1 cellular context compared by ENCODE assay signal in genomic region chr3:195870442-195870841, GRCh38.
TF ChIP-seq lines count a peak whose summit lies in the region.

No MANE protein-coding gene starts in this region.

TF ChIP-seq in SK-N-SH treated with all-trans-retinoic acid at 6 μM for 48 hours, 23 proteins besides CTCF, POLR2A, EP300 and RAD21 (continued from another document):
- TF ChIP-seq CSRNP3 (CRISPR knock-in tag; IDR thresholded peaks at IDR 0.05) (no peak), ZNF565 (CRISPR knock-in tag; conservative IDR thresholded peaks at IDR 0.05; ENCODE audit: low read depth) (no peak), TOX (CRISPR knock-in tag; IDR thresholded peaks at IDR 0.05; ENCODE audit: borderline replicate concordance) (no peak), ARNTL (CRISPR knock-in tag; IDR thresholded peaks at IDR 0.05; ENCODE audit: borderline replicate concordance, low read depth) (no peak), POU6F1 (CRISPR knock-in tag; IDR thresholded peaks at IDR 0.05; ENCODE audit: borderline replicate concordance, low read depth) (no peak), ISL1 (CRISPR knock-in tag; IDR thresholded peaks at IDR 0.05) (no peak), RARB (CRISPR knock-in tag; IDR thresholded peaks at IDR 0.05) (no peak), BACH2 (CRISPR knock-in tag; IDR thresholded peaks at IDR 0.05; ENCODE audit: borderline replicate concordance) (no peak), ZFP30 (CRISPR knock-in tag; IDR thresholded peaks at IDR 0.05) (no peak), ESRRG (CRISPR knock-in tag; IDR thresholded peaks at IDR 0.05) (no peak), PPARA (CRISPR knock-in tag; IDR thresholded peaks at IDR 0.05; ENCODE audit: borderline replicate concordance) (no peak)
